ENCODE assay signal across 6 cellular contexts in genomic region chr11:111878385-111878765, GRCh38. TPM values are rescaled to one million over a fixed set of nuclear protein-coding genes. Genes with fewer than 3 reads are reported as not detected.
DNase-seq lines count a peak whose midpoint lies in the region; ATAC-seq lines count a peak whose summit lies in the region.

No MANE protein-coding gene starts in this region.

- peaks cover 16% of the 10 kb centered on the region for H3K36me3 Mint-ChIP-seq in activated naive CD8-positive, alpha-beta T cell

- H3K4me1 ChIP-seq in mesodermal cell (ENCODE audit: control insufficient read depth, insufficient read depth, low read length, poor library complexity, severe bottlenecking): no peaks in the 10 kb centered on the region

- H3K27ac Mint-ChIP-seq in activated naive CD8-positive, alpha-beta T cell: peak overlapping the region; percentile 100

- H3K27ac ChIP-seq in mesodermal cell (ENCODE audit: low read depth, low read length, severe bottlenecking): peak overlapping the region; percentile 98

- WGBS in mesodermal cell (ENCODE audit: insufficient coverage in 2 of 2), 2 experiments: 5 to 9% methylated on average over 5 to 9 of the region's 10 CpGs

- H3K36me3 ChIP-seq in mesodermal cell (ENCODE audit: control insufficient read depth, insufficient read depth, low read length): no peaks in the 10 kb centered on the region

- H3K4me3 Mint-ChIP-seq in activated naive CD8-positive, alpha-beta T cell: peak overlapping the region; percentile 97

- peak overlapping the region; percentile 66 for H3K4me3 ChIP-seq in mesodermal cell (ENCODE audit: extremely low read depth, insufficient read depth, low read length, poor library complexity, severe bottlenecking)

- DNase-seq in COLO829 (ENCODE audit: low spot score) (peak; percentile 13), NAMALWA (ENCODE audit: low spot score) (no peak)
- DNase-seq in effector CD8-positive, alpha-beta T cell (lab: John Stamatoyannopoulos, UW): no peak

- no peaks in the 10 kb centered on the region for H3K9me3 Mint-ChIP-seq in activated naive CD8-positive, alpha-beta T cell (ENCODE audit: low read depth)

- H3K4me1 Mint-ChIP-seq in activated naive CD8-positive, alpha-beta T cell (ENCODE audit: low read depth): peaks cover 30% of the 10 kb centered on the region

- no peaks in the 10 kb centered on the region for H3K27me3 Mint-ChIP-seq in activated naive CD8-positive, alpha-beta T cell

- H3K9me3 ChIP-seq in mesodermal cell (ENCODE audit: control insufficient read depth, low read length): no peaks in the 10 kb centered on the region

- peak; percentile 7 for ATAC-seq in HG02852 (IDR thresholded peaks at IDR 0.05; ENCODE audit: unreplicated experiment)

RNA-seq across cellular contexts. Expression of gene FDXACB1, which starts 0.6 kb away (rescaled TPM):
- 1.7 TPM for polyA plus RNA-seq in mesodermal cell (2013, experiment 1 of 2)
- polyA plus RNA-seq in mesodermal cell (2013, experiment 2 of 2): 1.9 TPM

RNA-seq across cellular contexts. Expression of gene CFAP68, which starts 1.0 kb away (rescaled TPM):
- polyA plus RNA-seq in mesodermal cell (2013, experiment 1 of 2): 20.3 TPM
- 25.5 TPM for polyA plus RNA-seq in mesodermal cell (2013, experiment 2 of 2)

RNA-seq across cellular contexts. Expression of gene ALG9, which starts 7.0 kb away (rescaled TPM):
- 48.3 TPM for polyA plus RNA-seq in mesodermal cell (2013, experiment 1 of 2)
- 43.3 TPM for polyA plus RNA-seq in mesodermal cell (2013, experiment 2 of 2)

RNA-seq across cellular contexts. Expression of gene CRYAB, which starts 33.2 kb away (rescaled TPM):
- polyA plus RNA-seq in mesodermal cell (2013, experiment 1 of 2): 41.3 TPM
- 29.9 TPM for polyA plus RNA-seq in mesodermal cell (2013, experiment 2 of 2)

RNA-seq across cellular contexts. Expression of gene HSPB2, which starts 34.2 kb away (rescaled TPM):
- 2.0 TPM for polyA plus RNA-seq in mesodermal cell (2013, experiment 1 of 2)
- 1.7 TPM for polyA plus RNA-seq in mesodermal cell (2013, experiment 2 of 2)
